ENCODE assay signal across 1 cellular context in genomic region chr2:38377501-38378258, GRCh38.
TF ChIP-seq lines count a peak whose summit lies in the region.

No MANE protein-coding gene starts in this region.

TF ChIP-seq in WTC11, 78 proteins besides CTCF, POLR2A, EP300 and RAD21 (continued from another document and continues in another):
- 0 out of 2 replicates have a peak, but pooled peaks have one; percentile 7 for TF ChIP-seq PRDM15 (CRISPR knock-in tag; IDR thresholded peaks at IDR 0.05)
- no peak for TF ChIP-seq ZNF671 (CRISPR knock-in tag; IDR thresholded peaks at IDR 0.05)
- TF ChIP-seq ZNF219 (CRISPR knock-in tag; IDR thresholded peaks at IDR 0.05; ENCODE audit: borderline replicate concordance), result no peak
- no peak for TF ChIP-seq PRRX2 (CRISPR knock-in tag; IDR thresholded peaks at IDR 0.05)
- TF ChIP-seq RELA (CRISPR knock-in tag; IDR thresholded peaks at IDR 0.05; ENCODE audit: borderline replicate concordance), result no peak
- 0 out of 2 replicates have a peak, but pooled peaks have one; percentile 47 for TF ChIP-seq CBFB (CRISPR knock-in tag; IDR thresholded peaks at IDR 0.05; ENCODE audit: low read depth)
- TF ChIP-seq IRF1 (CRISPR knock-in tag; IDR thresholded peaks at IDR 0.05), result no peak
- no peak for TF ChIP-seq FOXP1 (CRISPR knock-in tag; IDR thresholded peaks at IDR 0.05; ENCODE audit: borderline replicate concordance)
- peak; percentile 51; the same call in 1 of the 2 replicates for TF ChIP-seq MAX (CRISPR knock-in tag; IDR thresholded peaks at IDR 0.05)
- peak; percentile 71 for TF ChIP-seq USF2 (CRISPR knock-in tag; IDR thresholded peaks at IDR 0.05)
- no peak for TF ChIP-seq JAZF1 (CRISPR knock-in tag; IDR thresholded peaks at IDR 0.05)
- TF ChIP-seq ZNF232 (CRISPR knock-in tag; IDR thresholded peaks at IDR 0.05), result no peak
- TF ChIP-seq E2F1 (CRISPR knock-in tag; IDR thresholded peaks at IDR 0.05), result no peak
- 0 out of 2 replicates have a peak, but pooled peaks have one; percentile 42 for TF ChIP-seq ETV6 (CRISPR knock-in tag; IDR thresholded peaks at IDR 0.05)
- TF ChIP-seq IRF2 (CRISPR knock-in tag; IDR thresholded peaks at IDR 0.05; ENCODE audit: borderline replicate concordance, low read depth), result no peak
- no peak for TF ChIP-seq MLX (CRISPR knock-in tag; IDR thresholded peaks at IDR 0.05)
- no peak for TF ChIP-seq FOXJ3 (CRISPR knock-in tag; IDR thresholded peaks at IDR 0.05; ENCODE audit: borderline replicate concordance)
- TF ChIP-seq ATF2 (CRISPR knock-in tag; IDR thresholded peaks at IDR 0.05; ENCODE audit: borderline replicate concordance, low read depth), result no peak
- no peak for TF ChIP-seq FOXK1 (CRISPR knock-in tag; IDR thresholded peaks at IDR 0.05)
- TF ChIP-seq ZNF317 (CRISPR knock-in tag; IDR thresholded peaks at IDR 0.05; ENCODE audit: borderline replicate concordance, low read depth), result no peak
- no peak for TF ChIP-seq TP53 (CRISPR knock-in tag; IDR thresholded peaks at IDR 0.05)
- TF ChIP-seq ZNF425 (CRISPR knock-in tag; conservative IDR thresholded peaks at IDR 0.05), result no peak
- TF ChIP-seq ZSCAN18 (CRISPR knock-in tag; IDR thresholded peaks at IDR 0.05), result no peak
- TF ChIP-seq USF1 (CRISPR knock-in tag; IDR thresholded peaks at IDR 0.05), result peak; percentile 29; the same call in 1 of the 2 replicates
- no peak for TF ChIP-seq JUN (CRISPR knock-in tag; IDR thresholded peaks at IDR 0.05)
- TF ChIP-seq NR3C1 (CRISPR knock-in tag; conservative IDR thresholded peaks at IDR 0.05; ENCODE audit: low read depth), result 0 out of 2 replicates have a peak, but pooled peaks have one; percentile 61
- peak; percentile 54; the same call in 1 of the 2 replicates for TF ChIP-seq SP1 (CRISPR knock-in tag; conservative IDR thresholded peaks at IDR 0.05)
- no peak for TF ChIP-seq KAT7 (CRISPR knock-in tag; IDR thresholded peaks at IDR 0.05; ENCODE audit: borderline replicate concordance)
- peak; percentile 68; the same call in 1 of the 2 replicates for TF ChIP-seq ZNF281 (CRISPR knock-in tag; IDR thresholded peaks at IDR 0.05)
- TF ChIP-seq NR1H2 (CRISPR knock-in tag; IDR thresholded peaks at IDR 0.05), result no peak
- no peak for TF ChIP-seq GTF2I (CRISPR knock-in tag; conservative IDR thresholded peaks at IDR 0.05)
- no peak for TF ChIP-seq AR (CRISPR knock-in tag; IDR thresholded peaks at IDR 0.05)
- TF ChIP-seq RORB (CRISPR knock-in tag; IDR thresholded peaks at IDR 0.05), result no peak
- no peak for TF ChIP-seq ZMAT4 (CRISPR knock-in tag; IDR thresholded peaks at IDR 0.05)
- no peak for TF ChIP-seq ZBTB21 (CRISPR knock-in tag; IDR thresholded peaks at IDR 0.05; ENCODE audit: borderline replicate concordance)
- no peak for TF ChIP-seq NFATC4 (CRISPR knock-in tag; IDR thresholded peaks at IDR 0.05)
